ENCODE assay signal across 11 cellular contexts in the genomic region with DNA sequence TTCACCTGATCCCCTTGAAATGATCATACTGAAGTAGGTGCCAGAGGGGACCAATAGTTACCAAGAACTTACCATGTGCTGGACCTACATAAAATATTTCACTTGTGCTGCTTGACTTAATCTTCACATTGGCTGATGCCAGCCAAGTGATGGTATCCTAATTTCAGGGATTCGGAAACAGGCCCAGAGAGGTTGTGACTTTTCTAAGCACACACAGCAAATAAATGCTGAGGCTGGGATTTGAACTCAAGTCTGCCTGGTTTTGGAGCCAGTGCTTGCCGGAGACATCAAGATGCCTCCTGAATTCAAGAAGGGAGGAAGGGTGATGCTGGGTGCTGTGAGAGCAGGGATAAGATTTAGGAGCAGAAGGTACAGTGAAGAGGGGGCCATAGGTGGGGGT.
"Had no signal": no experiment of that assay in that cellular context is flagged by ENCODE, and none has a peak within 500 bp of the region (broad histone marks: within the 10 kb centered on the region; RNA-seq: fewer than 3 reads in every experiment).

No MANE protein-coding gene starts in this region.

- H2AFZ ChIP-seq: GM23248, GM23338 had no signal

- H3K27ac Mint-ChIP-seq: GM23338, H9, HFFc6 had no signal

- H3K4me2 ChIP-seq: GM23338 had no signal

- H3K27ac ChIP-seq: GM23248 had no signal

- H3K9me3 Mint-ChIP-seq: GM23338, H9, HFFc6 had no signal

- DNase-seq: GM23248, GOT3, H7, H9, HCEC 1CT, HFFc6 had no signal

- ATAC-seq: GM23338, HCT116 had no signal

- H3K36me3 ChIP-seq: HAP-1 had no signal

- H3K4me3 ChIP-seq: GM23248, GM23338, HAP-1 had no signal

- H3K9me3 ChIP-seq: HAP-1 had no signal

- FAIRE-seq: H1, H54 had no signal

- H3K4me1 ChIP-seq: HAP-1 had no signal

- H3K4me3 Mint-ChIP-seq: GM23338, H9, HFFc6 had no signal

- H3K9ac ChIP-seq: GM23248 had no signal
